8 cellular contexts compared by ENCODE assay signal in the genomic region with DNA sequence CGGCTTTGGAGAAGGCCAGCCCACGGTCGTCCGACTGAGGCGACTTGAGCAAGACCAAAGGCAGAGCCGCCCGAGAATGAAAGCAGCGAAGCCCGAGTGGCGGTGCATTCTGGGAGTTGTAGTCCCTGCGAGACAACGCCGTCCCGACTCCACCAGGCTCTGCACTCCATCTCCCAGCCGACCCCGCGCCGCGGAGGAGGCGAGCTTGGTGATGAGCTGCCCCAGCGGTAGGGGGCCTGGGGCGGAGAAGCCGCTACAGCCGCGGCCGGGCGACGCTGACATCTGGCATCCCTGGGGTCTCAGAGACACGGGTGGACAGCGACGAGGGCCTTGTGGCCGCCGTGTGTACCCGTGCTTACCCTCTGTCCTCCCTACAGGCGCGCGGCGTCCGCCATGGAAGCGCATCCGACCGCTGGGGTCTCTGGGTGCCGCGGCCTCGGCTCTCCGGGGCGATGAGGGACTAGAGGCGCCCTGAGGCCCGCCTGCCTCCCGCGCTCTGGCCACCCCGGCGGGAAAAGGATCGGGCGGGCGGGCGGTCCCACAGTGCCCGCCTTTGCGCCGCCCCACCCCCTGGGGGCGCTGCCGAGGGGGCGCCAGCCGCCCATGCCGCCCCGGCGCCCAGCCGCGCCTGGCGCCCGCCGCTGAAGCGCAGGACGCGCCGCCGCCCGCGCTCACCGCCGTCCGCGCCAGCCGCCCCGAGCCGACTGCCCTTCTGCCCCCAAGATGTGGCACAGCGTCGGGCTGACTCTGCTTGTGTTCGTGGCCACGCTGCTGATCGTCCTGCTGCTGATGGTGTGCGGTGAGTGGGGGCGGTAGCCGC. TPM values are rescaled to one million over a fixed set of nuclear protein-coding genes. Genes with fewer than 3 reads are reported as not detected.
DNase-seq lines count a peak whose midpoint lies in the region; ATAC-seq lines count a peak whose summit lies in the region.

Gene SMIM13 (plus strand): TSS at position 244 of the 820 bp plus-strand sequence. CDS start 480 bp downstream, at position 724.

- peak within 1 kb of the TSS; percentile 94 for H3K9ac ChIP-seq in HUES48 (ENCODE audit: low read depth, low read length)
- H3K9ac ChIP-seq in NT2/D1 (ENCODE audit: insufficient read length, low read depth), result peak within 1 kb of the TSS; percentile 86
- peak within 1 kb of the TSS; percentile 92 for H3K9ac ChIP-seq in endocrine pancreas (ENCODE audit: control insufficient read depth, insufficient read depth, low read length)
- peak within 1 kb of the TSS; percentile 96 for H3K9ac ChIP-seq in mesendoderm (ENCODE audit: low read length)

- no peak within 1 kb of the TSS for H4K8ac ChIP-seq in mesendoderm (ENCODE audit: low read depth, low read length)

- peaks cover 33% of the 10 kb centered on the region for H3K4me1 Mint-ChIP-seq in activated CD8-positive, alpha-beta memory T cell treated with anti-CD3 and anti-CD28 coated beads, Interleukin-2, amount 10 ng/mL, durations not matched to agents 7 days and 5 days

- H3K27ac ChIP-seq in HUES48 (ENCODE audit: low read depth, low read length) (peak within 1 kb of the TSS; percentile 87), mesendoderm (ENCODE audit: low read depth, low read length) (peak within 1 kb of the TSS; percentile 71)

- H2BK120ac ChIP-seq in mesendoderm (ENCODE audit: low read depth, low read length), result no peak within 1 kb of the TSS

- no peaks in the 10 kb centered on the region for H3K27me3 ChIP-seq in HUES48 (ENCODE audit: control insufficient read depth, insufficient read depth, low read length)
- no peaks in the 10 kb centered on the region for H3K27me3 ChIP-seq in NT2/D1 (ENCODE audit: insufficient read depth, insufficient read length)
- H3K27me3 ChIP-seq in endocrine pancreas (ENCODE audit: control insufficient read depth, insufficient read depth, low read length), result no peaks in the 10 kb centered on the region
- H3K27me3 ChIP-seq in mesendoderm (ENCODE audit: insufficient read depth, low read length, poor library complexity), result no peaks in the 10 kb centered on the region

- peaks cover 10% of the 10 kb centered on the region for H3K36me3 Mint-ChIP-seq in activated CD8-positive, alpha-beta memory T cell treated with anti-CD3 and anti-CD28 coated beads, Interleukin-2, amount 10 ng/mL, durations not matched to agents 7 days and 5 days

- no CpG with 5 or more reads among the region's 94 CpGs for WGBS in mesendoderm (ENCODE audit: extremely low coverage, insufficient coverage, low lambda C conversion rate)

- H3K18ac ChIP-seq in mesendoderm (ENCODE audit: low read length), result peak within 1 kb of the TSS; percentile 91

- H3K36me3 ChIP-seq in HUES48 (ENCODE audit: control insufficient read depth, insufficient read depth, low read length) (no peaks in the 10 kb centered on the region), NT2/D1 (ENCODE audit: insufficient read depth, insufficient read length, low read length) (peaks cover 4% of the 10 kb centered on the region), endocrine pancreas (ENCODE audit: control insufficient read depth, insufficient read depth, low read length) (no peaks in the 10 kb centered on the region), mesendoderm (ENCODE audit: control insufficient read depth, insufficient read depth, low read length) (no peaks in the 10 kb centered on the region)

- no peaks in the 10 kb centered on the region for H3K9me3 ChIP-seq in HUES48 (ENCODE audit: control insufficient read depth, insufficient read depth, low read length)
- no peaks in the 10 kb centered on the region for H3K9me3 ChIP-seq in NT2/D1 (ENCODE audit: insufficient read depth, low read length)
- H3K9me3 ChIP-seq in endocrine pancreas (ENCODE audit: control insufficient read depth, low read length), result no peaks in the 10 kb centered on the region

- H3K56ac ChIP-seq in mesendoderm (ENCODE audit: low read length), result peak within 1 kb of the TSS; percentile 100

- peak; percentile 85 for ATAC-seq in GM21390 (IDR thresholded peaks at IDR 0.05; ENCODE audit: unreplicated experiment)
- ATAC-seq in activated CD8-positive, alpha-beta memory T cell treated with anti-CD3 and anti-CD28 coated beads, Interleukin-2, amount 10 ng/mL, durations not matched to agents 7 days and 5 days, result peak; percentile 94

- H2AK5ac ChIP-seq in mesendoderm (ENCODE audit: low read length), result no peak within 1 kb of the TSS

- DNase-seq in D341Med (ENCODE audit: low spot score) (peak; percentile 96), NT2/D1 (ENCODE audit: low read depth, low spot score) (peak; percentile 91), mesendoderm (peak; percentile 99)
- DNase-seq in activated CD8-positive, alpha-beta memory T cell treated with anti-CD3 and anti-CD28 coated beads, Interleukin-2, amount 10 ng/mL, durations not matched to agents 7 days and 5 days, result peak; percentile 98
- peak; percentile 93 for DNase-seq in stimulated activated CD8-positive, alpha-beta memory T cell treated with anti-CD3 and anti-CD28 coated beads, Interleukin-15, amount 100 ng/mL, for 1 hour (ENCODE audit: low read depth)

- H4K5ac ChIP-seq in mesendoderm (ENCODE audit: low read length), result no peak within 1 kb of the TSS

- H3K27ac Mint-ChIP-seq in activated CD8-positive, alpha-beta memory T cell treated with anti-CD3 and anti-CD28 coated beads, Interleukin-2, amount 10 ng/mL, durations not matched to agents 7 days and 5 days, result peak within 1 kb of the TSS; percentile 97

- H2BK15ac ChIP-seq in mesendoderm (replicated peaks; ENCODE audit: low read depth), result no peak within 1 kb of the TSS

- H3K23ac ChIP-seq in mesendoderm (ENCODE audit: low read length), result peak within 1 kb of the TSS; percentile 99

- peaks cover 5% of the 10 kb centered on the region for H3K79me1 ChIP-seq in mesendoderm (ENCODE audit: low read length)

- peak within 1 kb of the TSS; percentile 97 for H3K4me3 Mint-ChIP-seq in activated CD8-positive, alpha-beta memory T cell treated with anti-CD3 and anti-CD28 coated beads, Interleukin-2, amount 10 ng/mL, durations not matched to agents 7 days and 5 days

- H3K4me2 ChIP-seq in mesendoderm (ENCODE audit: low read length), result peak within 1 kb of the TSS; percentile 88

- peaks cover 2% of the 10 kb centered on the region for H3K27me3 Mint-ChIP-seq in activated CD8-positive, alpha-beta memory T cell treated with anti-CD3 and anti-CD28 coated beads, Interleukin-2, amount 10 ng/mL, durations not matched to agents 7 days and 5 days

- no peaks in the 10 kb centered on the region for H3K9me3 Mint-ChIP-seq in activated CD8-positive, alpha-beta memory T cell treated with anti-CD3 and anti-CD28 coated beads, Interleukin-2, amount 10 ng/mL, durations not matched to agents 7 days and 5 days (ENCODE audit: low read depth)

- H3K4me1 ChIP-seq in HUES48 (ENCODE audit: control insufficient read depth, insufficient read depth, low read length) (peaks cover 19% of the 10 kb centered on the region), NT2/D1 (ENCODE audit: insufficient read depth, insufficient read length) (no peaks in the 10 kb centered on the region), endocrine pancreas (ENCODE audit: control insufficient read depth, insufficient read depth, low read length) (peaks cover 11% of the 10 kb centered on the region), mesendoderm (ENCODE audit: control insufficient read depth, low read depth, low read length) (no peaks in the 10 kb centered on the region)

- H3K4me3 ChIP-seq in HUES48 (ENCODE audit: low read depth, low read length) (peak within 1 kb of the TSS; percentile 97), NT2/D1 (ENCODE audit: insufficient read length, low read depth) (peak within 1 kb of the TSS; percentile 81), endocrine pancreas (ENCODE audit: control insufficient read depth, insufficient read depth, low read length) (peak within 1 kb of the TSS; percentile 89), mesendoderm (ENCODE audit: low read length) (peak within 1 kb of the TSS; percentile 91)

- H2BK5ac ChIP-seq in mesendoderm (ENCODE audit: low read length), result peak within 1 kb of the TSS; percentile 92

- CTCF ChIA-PET in activated CD8-positive, alpha-beta memory T cell treated with anti-CD3 and anti-CD28 coated beads, Interleukin-2, amount 10 ng/mL, durations not matched to agents 7 days and 5 days (lab: Charles Lee), result interaction anchor here (0.6 to 1.6 kb wide), 8 partner anchors 17 to 482 kb away, joined by 3 to 5 read pairs (median 3); no protein-coding TSS in a partner anchor

- peaks cover 41% of the 10 kb centered on the region for H3K79me2 ChIP-seq in mesendoderm (ENCODE audit: control insufficient read depth, insufficient read depth, low read length)

- H3K4ac ChIP-seq in mesendoderm (ENCODE audit: low read depth, low read length), result peak within 1 kb of the TSS; percentile 20

RNA-seq across cellular contexts. Expression of gene SMIM13, which starts in this region (rescaled TPM):
- 10 to 100 TPM in 1 of 2 experiments, 1 to 10 TPM in 1; 9.1 to 11.5 TPM for total RNA-seq in activated CD8-positive, alpha-beta memory T cell treated with anti-CD3 and anti-CD28 coated beads, Interleukin-2, amount 10 ng/mL, durations not matched to agents 7 days and 5 days
- 9.3 TPM for polyA plus RNA-seq in mesendoderm (2013, experiment 1 of 2)
- 9.0 TPM for polyA plus RNA-seq in mesendoderm (2013, experiment 2 of 2)

Comparison
In these comparisons a context has a peak if more than half of its experiments do, and no peak if none do; other contexts are left out.
1. Peak in every context shown above with its lines: DNase-seq, ATAC-seq, H3K4me3 ChIP-seq and H3K27ac ChIP-seq.